ENCODE assay signal across 14 cellular contexts in genomic region chr1:64536217-64536835, GRCh38.
DNase-seq lines count a peak whose midpoint lies in the region; ATAC-seq and TF ChIP-seq lines count a peak whose summit lies in the region.
"Had no signal": no experiment of that assay in that cellular context is flagged by ENCODE, and none has a peak within 500 bp of the region (broad histone marks: within the 10 kb centered on the region; RNA-seq: fewer than 3 reads in every experiment).

No MANE protein-coding gene starts in this region.

- 28% methylated on average over 8 of the region's 8 CpGs for WGBS in right lobe of liver (ENCODE audit: insufficient coverage, low coverage, low lambda C conversion rate, missing lambda C conversion rate)

- H3K27ac ChIP-seq in left ventricle myocardium inferior (replicated peaks) = peak overlapping the region; percentile 53
- H3K27ac ChIP-seq in SK-N-MC = peak overlapping the region; percentile 93
- peak overlapping the region; percentile 26 to 88 (median 79) for H3K27ac ChIP-seq in right lobe of liver

- TF ChIP-seq POLR2A in right lobe of liver (IDR thresholded peaks at IDR 0.05) = no peak

- ATAC-seq in Right ventricle myocardium inferior = no peak
- ATAC-seq in right lobe of liver = peak; percentile 75 to 84 (median 82)
- ATAC-seq in HG03135 (IDR thresholded peaks at IDR 0.05; ENCODE audit: unreplicated experiment) = no peak

- DNase-seq in left ventricle myocardium inferior (no peak), Right ventricle myocardium inferior (ENCODE audit: missing footprints) (no peak), SK-N-MC (ENCODE audit: low read depth, low spot score) (no peak), right lobe of liver (peak in 1 of 3 donors; percentile 70), NCI-H82 (lab: John Stamatoyannopoulos, UW) (no peak)
- DNase-seq in stimulated activated CD4-positive, alpha-beta T cell treated with anti-CD3 and anti-CD28 coated beads, Interleukin-12 subunit alpha, Interleukin-12 subunit beta, amount 100 ng/mL, for 4 hours = no peak
- DNase-seq in activated CD4-positive, alpha-beta T cell treated with anti-CD3 and anti-CD28 coated beads, Interleukin-2, amount 50 U/mL, for 1 hour = no peak
- DNase-seq: activated CD4-positive, alpha-beta T cell treated with anti-CD3 and anti-CD28 coated beads, Interleukin-2, amount 50 U/mL, for 4 hours; cerebellar nuclear complex; EL; nucleus accumbens; stimulated activated CD4-positive, alpha-beta T cell treated with anti-CD3 and anti-CD28 coated beads, Interleukin-2, amount 100 ng/mL, for 48 hours; T-helper 2 cell had no signal

- H3K36me3 ChIP-seq in left ventricle myocardium inferior (no peaks in the 10 kb centered on the region), SK-N-MC (ENCODE audit: insufficient read depth, low read length) (0 out of 2 replicates have a peak, but pooled peaks cover 6% of the 10 kb centered on the region), right lobe of liver (no peaks in the 10 kb centered on the region)

- H3K9ac ChIP-seq in SK-N-MC (ENCODE audit: insufficient read length) = no peak overlapping the region

- intact Hi-C loops in left ventricle myocardium inferior (cut with micrococcal nuclease) (no loop called here), Right ventricle myocardium inferior (cut with DNase I) (no loop called here), right lobe of liver (cut with DNase I) (no loop called here)

- peak overlapping the region; percentile 1 for H3K4me3 ChIP-seq in left ventricle myocardium inferior
- peak overlapping the region; percentile 68 for H3K4me3 ChIP-seq in SK-N-MC
- peak overlapping the region in 2 of 3 donors; percentile 2 to 33 for H3K4me3 ChIP-seq in right lobe of liver

- TF ChIP-seq CTCF in left ventricle myocardium inferior (IDR thresholded peaks at IDR 0.05; ENCODE audit: borderline replicate concordance) = no peak
- TF ChIP-seq CTCF in right lobe of liver (IDR thresholded peaks at IDR 0.05) = no peak

- H3K27me3 ChIP-seq in left ventricle myocardium inferior (ENCODE audit: low read depth) (no peaks in the 10 kb centered on the region), right lobe of liver (no peaks in the 10 kb centered on the region)

- H3K9me3 ChIP-seq in left ventricle myocardium inferior (replicated peaks) (no peaks in the 10 kb centered on the region), SK-N-MC (ENCODE audit: low read depth, low read length) (no peaks in the 10 kb centered on the region), right lobe of liver (no peaks in the 10 kb centered on the region)

- H3K4me1 ChIP-seq in left ventricle myocardium inferior (peaks cover 45% of the 10 kb centered on the region), right lobe of liver (peaks cover 0 to 37% (median 10%) of the 10 kb centered on the region in 4 donors)

Comparison
In these comparisons a context has a peak if more than half of its experiments do, and no peak if none do; other contexts are left out.
1. H3K4me3 ChIP-seq: peak in every context shown above with its lines; median percentile 68 in SK-N-MC; 18 in right lobe of liver; 1 in left ventricle myocardium inferior.
2. ATAC-seq: peak in right lobe of liver (4 of 4); none in Right ventricle myocardium inferior (single experiment) and HG03135 (single experiment).
3. Peak in every context shown above with its lines, with median percentiles within 50 percentile points of each other: H3K27ac ChIP-seq.